Comparison of ENCODE assay signal across 20 cellular contexts in genomic region chr2:151114934-151115333, GRCh38.
DNase-seq lines count a peak whose midpoint lies in the region; ATAC-seq and TF ChIP-seq lines count a peak whose summit lies in the region.
"Had no signal": no experiment of that assay in that cellular context is flagged by ENCODE, and none has a peak within 500 bp of the region (broad histone marks: within the 10 kb centered on the region; RNA-seq: fewer than 3 reads in every experiment).

No MANE protein-coding gene starts in this region.

- TF ChIP-seq CTCF in choroid plexus epithelial cell (conservative IDR thresholded peaks at IDR 0.05; ENCODE audit: low read depth, low read length) = no peak
- no peak for TF ChIP-seq CTCF in fibroblast of villous mesenchyme (IDR thresholded peaks at IDR 0.05; ENCODE audit: insufficient read depth, low read depth, low read length)

- DNase-seq in GM04503 (ENCODE audit: low read depth) = peak; percentile 9
- peak; percentile 30 for DNase-seq in choroid plexus epithelial cell (ENCODE audit: low read depth)
- DNase-seq in fibroblast of villous mesenchyme (ENCODE audit: low read depth) = peak; percentile 12
- DNase-seq in G401 (ENCODE audit: low spot score) = no peak
- DNase-seq in cortex of kidney (lab: John Stamatoyannopoulos, UW) = no peak
- DNase-seq in stimulated activated CD4-positive, alpha-beta T cell treated with anti-CD3 and anti-CD28 coated beads, Interleukin-12 subunit alpha, Interleukin-12 subunit beta, amount 100 ng/mL, for 4 hours = no peak
- DNase-seq: DMS53, EL, GM23248, MG63, NCI-H1417 treated with DMSO at 0.1 percent for 48 hours, NCI-H187 treated with DMSO at 0.1 percent for 48 hours, NCI-H2107, NCI-H446 treated with DMSO at 0.1 percent for 48 hours, NCI-H526 treated with DMSO at 0.1 percent for 48 hours, OCI-M1 had no signal

- no peak for ATAC-seq in GM19328 (IDR thresholded peaks at IDR 0.05; ENCODE audit: unreplicated experiment)
- ATAC-seq: GM12878, K562 had no signal

- in situ Hi-C loops in G401 (cut with HindIII; ENCODE audit: low sequenced_read_pairs) = no loop called here

- no peak overlapping the region for H3K4me3 ChIP-seq in choroid plexus epithelial cell (ENCODE audit: low read depth, low read length)
- H3K4me3 ChIP-seq in fibroblast of villous mesenchyme (ENCODE audit: low read depth, low read length) = no peak overlapping the region
- H3K4me3 ChIP-seq: GM12878, GM23248, HAP-1, K562, MG63 had no signal

Comparison
In these comparisons a context has a peak if more than half of its experiments do, and no peak if none do; other contexts are left out.
1. DNase-seq: peak in GM04503 (single experiment), choroid plexus epithelial cell (single experiment) and fibroblast of villous mesenchyme (single experiment); none in G401 (single experiment), cortex of kidney (single experiment) and stimulated activated CD4-positive, alpha-beta T cell treated with anti-CD3 and anti-CD28 coated beads, Interleukin-12 subunit alpha, Interleukin-12 subunit beta, amount 100 ng/mL, for 4 hours (single experiment).